3 cellular contexts compared by ENCODE assay signal in genomic region chr11:75664366-75664765, GRCh38.
TF ChIP-seq lines count a peak whose summit lies in the region.

No MANE protein-coding gene starts in this region.

TF ChIP-seq in H1, 55 proteins besides CTCF, POLR2A, EP300 and RAD21:
- TF ChIP-seq GTF2F1 (IDR thresholded peaks at IDR 0.05; ENCODE audit: borderline replicate concordance, low read depth, low read length), result no peak
TF ChIP-seq in H1: peak in this region for 0.

TF ChIP-seq in neural cell, 6 proteins besides CTCF, POLR2A, EP300 and RAD21:
- TF ChIP-seq TAF1 (IDR thresholded peaks at IDR 0.05; ENCODE audit: low read depth), result no peak
- TF ChIP-seq POLR2AphosphoS5 (IDR thresholded peaks at IDR 0.05), result peak; percentile 30
- no peak for TF ChIP-seq REST (IDR thresholded peaks at IDR 0.05; ENCODE audit: borderline replicate concordance)
- TF ChIP-seq MXI1 (conservative IDR thresholded peaks at IDR 0.05; ENCODE audit: poor library complexity, severe bottlenecking), result no peak
- no peak for TF ChIP-seq EZH2 (IDR thresholded peaks at IDR 0.05; ENCODE audit: borderline replicate concordance, insufficient read depth, low read length, poor library complexity, severe bottlenecking)

TF ChIP-seq in HEK293T, 16 proteins besides CTCF, POLR2A, EP300 and RAD21:
- TF ChIP-seq ARNT (IDR thresholded peaks at IDR 0.05), result no peak
- TF ChIP-seq BHLHE40 (IDR thresholded peaks at IDR 0.05; ENCODE audit: borderline replicate concordance), result no peak
- TF ChIP-seq SUZ12 (IDR thresholded peaks at IDR 0.05), result no peak
